ENCODE assay signal across 9 cellular contexts in the genomic region with DNA sequence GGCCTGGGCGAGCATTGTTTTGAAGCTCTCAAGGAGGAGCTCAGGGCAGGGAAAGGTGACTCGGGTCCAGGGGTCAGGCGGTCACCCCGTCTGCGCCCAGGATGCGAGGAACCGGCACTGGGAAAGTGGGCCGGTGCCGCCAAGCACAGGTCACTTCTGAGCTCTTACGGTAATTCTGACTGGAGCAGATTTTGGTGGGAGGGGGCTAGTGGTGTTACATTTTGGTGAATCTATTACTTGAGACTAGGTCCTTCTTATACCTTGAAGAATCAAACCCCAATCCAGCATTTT. TPM values are rescaled to one million over a fixed set of nuclear protein-coding genes. Genes with fewer than 3 reads are reported as not detected.
A peak's percentile ranks its signal among the peaks of the same experiment; 100 is the strongest.
DNase-seq lines count a peak whose midpoint lies in the region; ATAC-seq, FAIRE-seq and TF ChIP-seq lines count a peak whose summit lies in the region.
"Had no signal": no experiment of that assay in that cellular context is flagged by ENCODE, and none has a peak within 500 bp of the region (broad histone marks: within the 10 kb centered on the region; RNA-seq: fewer than 3 reads in every experiment).

No MANE protein-coding gene starts in this region.

- no peak for TF ChIP-seq CTCF in natural killer cell (IDR thresholded peaks at IDR 0.05)

- peaks cover 1% of the 10 kb centered on the region for H3K27me3 Mint-ChIP-seq in dendritic cell treated with granulocyte-macrophage colony-stimulating factor and Interleukin-4, amounts not matched to agents 40 ng/mL and 50 ng/mL, for 4 days
- no peaks in the 10 kb centered on the region for H3K27me3 Mint-ChIP-seq in natural killer cell (ENCODE audit: low read depth in 2 of 2)

- no peaks in the 10 kb centered on the region for H3K9me3 ChIP-seq in Karpas-422 (ENCODE audit: low read length)

- DNase-seq in GM18507 (ENCODE audit: extremely low spot score, insufficient read length, low read depth) (no peak), Karpas-422 (no peak), natural killer cell (no peak), DMS153 (lab: John Stamatoyannopoulos, UW) (no peak), GM12891 (ENCODE audit: insufficient read length, low spot score) (no peak), DMS79 (lab: John Stamatoyannopoulos, UW) (no peak), NCI-H526 (lab: John Stamatoyannopoulos, UW) (no peak)

- no peaks in the 10 kb centered on the region for H3K36me3 ChIP-seq in Karpas-422 (ENCODE audit: insufficient read depth, low read length)

- H3K27ac Mint-ChIP-seq in dendritic cell treated with granulocyte-macrophage colony-stimulating factor and Interleukin-4, amounts not matched to agents 40 ng/mL and 50 ng/mL, for 4 days: peak overlapping the region; percentile 99
- H3K27ac Mint-ChIP-seq in natural killer cell: peak overlapping the region; percentile 60 to 63

- peak overlapping the region; percentile 92 for H2AFZ ChIP-seq in Karpas-422 (ENCODE audit: low read length)

- no peaks in the 10 kb centered on the region for H3K9me2 ChIP-seq in Karpas-422 (replicated peaks; ENCODE audit: insufficient read depth, low read length)

- H3K4me1 ChIP-seq in Karpas-422 (ENCODE audit: low read length): peaks cover 15% of the 10 kb centered on the region

- H3K27ac ChIP-seq in Karpas-422 (ENCODE audit: low read length): peak overlapping the region; percentile 46; the same call in 1 of the 2 replicates

- peak overlapping the region; percentile 90 for H3K4me2 ChIP-seq in Karpas-422 (ENCODE audit: low read depth, low read length, poor library complexity, severe bottlenecking)

- H3K9ac ChIP-seq in Karpas-422 (ENCODE audit: low read length): peak overlapping the region; percentile 85

- H3K4me3 Mint-ChIP-seq in dendritic cell treated with granulocyte-macrophage colony-stimulating factor and Interleukin-4, amounts not matched to agents 40 ng/mL and 50 ng/mL, for 4 days: peak overlapping the region; percentile 84
- peak overlapping the region; percentile 79 for H3K4me3 Mint-ChIP-seq in natural killer cell

- intact Hi-C loops in dendritic cell treated with granulocyte-macrophage colony-stimulating factor and Interleukin-4, amounts not matched to agents 40 ng/mL and 50 ng/mL, for 4 days (cut with micrococcal nuclease): loop anchor here (5.0 kb wide), 2 partner anchors 35 to 90 kb away; no protein-coding TSS in a partner anchor
- intact Hi-C loops in natural killer cell (cut with micrococcal nuclease): loop anchor here (5.0 to 10.0 kb wide), 4 partner anchors 53 to 373 kb away; no protein-coding TSS in a partner anchor

- TF ChIP-seq POLR2A in GM12891 (IDR thresholded peaks at IDR 0.05; ENCODE audit: low read depth, low read length): no peak

- peaks cover 22% of the 10 kb centered on the region for H3K4me1 Mint-ChIP-seq in dendritic cell treated with granulocyte-macrophage colony-stimulating factor and Interleukin-4, amounts not matched to agents 40 ng/mL and 50 ng/mL, for 4 days (ENCODE audit: low read depth)
- H3K4me1 Mint-ChIP-seq in natural killer cell: peaks cover 22 to 27% of the 10 kb centered on the region in 2 donors

- FAIRE-seq in GM18507 (lab: Jason Lieb, UNC): peak; percentile 39
- no peak for FAIRE-seq in GM12891 (lab: Jason Lieb, UNC)
- FAIRE-seq: TTC549 had no signal

- no peaks in the 10 kb centered on the region for H3K9me3 Mint-ChIP-seq in dendritic cell treated with granulocyte-macrophage colony-stimulating factor and Interleukin-4, amounts not matched to agents 40 ng/mL and 50 ng/mL, for 4 days
- no peaks in the 10 kb centered on the region for H3K9me3 Mint-ChIP-seq in natural killer cell

- peaks cover 28% of the 10 kb centered on the region for H3K79me2 ChIP-seq in Karpas-422 (ENCODE audit: low read length)

- no peaks in the 10 kb centered on the region for H3K27me3 ChIP-seq in Karpas-422 (ENCODE audit: low read length)

- H3K4me3 ChIP-seq in Karpas-422 (ENCODE audit: low read length): peak overlapping the region; percentile 84

- no peaks in the 10 kb centered on the region for H4K20me1 ChIP-seq in Karpas-422 (ENCODE audit: insufficient read depth, low read depth, low read length)

- peaks cover 41% of the 10 kb centered on the region for H3K36me3 Mint-ChIP-seq in dendritic cell treated with granulocyte-macrophage colony-stimulating factor and Interleukin-4, amounts not matched to agents 40 ng/mL and 50 ng/mL, for 4 days (ENCODE audit: low read depth)
- no peaks in the 10 kb centered on the region for H3K36me3 Mint-ChIP-seq in natural killer cell

- ATAC-seq in natural killer cell: no peak

TF ChIP-seq in GM12891, 5 proteins besides CTCF, POLR2A, EP300 and RAD21:
- no peak for TF ChIP-seq PAX5 (IDR thresholded peaks at IDR 0.05; ENCODE audit: insufficient read depth, low read length, severe bottlenecking)
- no peak for TF ChIP-seq SPI1 (IDR thresholded peaks at IDR 0.05; ENCODE audit: low read depth, low read length)
- TF ChIP-seq TAF1 (IDR thresholded peaks at IDR 0.05; ENCODE audit: low read depth, low read length): no peak
- no peak for TF ChIP-seq POU2F2 (IDR thresholded peaks at IDR 0.05; ENCODE audit: low read depth, low read length)
- no peak for TF ChIP-seq POLR2AphosphoS5 (IDR thresholded peaks at IDR 0.05; ENCODE audit: low read depth, low read length)

RNA-seq across cellular contexts. Expression of a gene that starts 0.6 kb away (rescaled TPM):
- total RNA-seq in Karpas-422 (2014; rRNA removed; shearing (Covaris generic); ENCODE audit: low replicate concordance): 13.1 and 25.5 TPM in 2 replicates
- total RNA-seq in natural killer cell: 10 to 100 TPM; 46.3 to 64.5 (median 54.2) TPM
- 5.7 TPM for polyA plus RNA-seq in GM12891 (2012; ENCODE audit: low read depth, missing spikeins)
